1 cellular context compared by ENCODE assay signal in genomic region chr3:171980578-171981270, GRCh38.
A peak's percentile ranks its signal among the peaks of the same experiment; 100 is the strongest.
TF ChIP-seq lines count a peak whose summit lies in the region.

No MANE protein-coding gene starts in this region.

TF ChIP-seq in K562, 482 proteins besides CTCF, POLR2A, EP300 and RAD21 (continued from another document and continues in another):
- TF ChIP-seq CREB3L1 (IDR thresholded peaks at IDR 0.05; ENCODE audit: borderline replicate concordance, low read depth) (0 out of 2 replicates have a peak, but pooled peaks have one; percentile 31), HOXB6 (CRISPR knock-in tag; IDR thresholded peaks at IDR 0.05; ENCODE audit: borderline replicate concordance) (no peak), NR2C2 (CRISPR knock-in tag; IDR thresholded peaks at IDR 0.05) (no peak), NR2C2 (tag; IDR thresholded peaks at IDR 0.05) (peak; percentile 39; the same call in 1 of the 2 replicates), RAD51 (IDR thresholded peaks at IDR 0.05; ENCODE audit: borderline replicate concordance, low read depth) (no peak), SIX5 (IDR thresholded peaks at IDR 0.05; ENCODE audit: borderline replicate concordance in 1 of 2, insufficient read depth in 1 of 2, low read depth in 1 of 2, low read length in 2 of 2) (no peak), BRD9 (IDR thresholded peaks at IDR 0.05; ENCODE audit: low read depth, partially characterized antibody) (peak; percentile 41), SOX6 (IDR thresholded peaks at IDR 0.05) (peak; percentile 88), FOSL1 (tag; conservative IDR thresholded peaks at IDR 0.05) (peak; percentile 42; the same call in 1 of the 2 replicates), POLR3A (IDR thresholded peaks at IDR 0.05; ENCODE audit: borderline replicate concordance, extremely low read depth, insufficient read depth, insufficient read length) (no peak), TEAD4 (IDR thresholded peaks at IDR 0.05; ENCODE audit: low read length) (peak; percentile 39; the same call in 1 of the 2 replicates), TEAD4 (CRISPR knock-in tag; IDR thresholded peaks at IDR 0.05; ENCODE audit: borderline replicate concordance) (no peak), ZNF592 (IDR thresholded peaks at IDR 0.05) (peak; percentile 60; the same call in 1 of the 2 replicates), ZNF12 (CRISPR knock-in tag; IDR thresholded peaks at IDR 0.05) (no peak), ZBTB5 (IDR thresholded peaks at IDR 0.05) (no peak), ZNF584 (CRISPR knock-in tag; IDR thresholded peaks at IDR 0.05; ENCODE audit: low read depth) (peak; percentile 80), GABPB2 (CRISPR knock-in tag; conservative IDR thresholded peaks at IDR 0.05) (no peak), ZNF175 (CRISPR knock-in tag; IDR thresholded peaks at IDR 0.05; ENCODE audit: low read depth) (peak; percentile 41; the same call in 1 of the 2 replicates), ZNF197 (CRISPR knock-in tag; IDR thresholded peaks at IDR 0.05; ENCODE audit: low read depth) (0 out of 2 replicates have a peak, but pooled peaks have one; percentile 56), MGA (IDR thresholded peaks at IDR 0.05) (peak; percentile 14; the same call in 1 of the 2 replicates), STAG1 (CRISPR knock-in tag; IDR thresholded peaks at IDR 0.05; ENCODE audit: borderline replicate concordance) (no peak), HEY1 (CRISPR knock-in tag; IDR thresholded peaks at IDR 0.05; ENCODE audit: borderline replicate concordance) (0 out of 2 replicates have a peak, but pooled peaks have one; percentile 52), ATF6 (CRISPR knock-in tag; IDR thresholded peaks at IDR 0.05) (0 out of 2 replicates have a peak, but pooled peaks have one; percentile 37), ZNF3 (CRISPR knock-in tag; IDR thresholded peaks at IDR 0.05) (no peak), BRD4 (IDR thresholded peaks at IDR 0.05) (0 out of 2 replicates have a peak, but pooled peaks have one; percentile 46), CEBPB (tag; IDR thresholded peaks at IDR 0.05) (peak; percentile 44; the same call in 1 of the 2 replicates), PBX2 (CRISPR knock-in tag; IDR thresholded peaks at IDR 0.05; ENCODE audit: low read depth) (no peak), PBX2 (tag; conservative IDR thresholded peaks at IDR 0.05; ENCODE audit: low read depth) (peak; percentile 90)
